In genomic region chr11:44680982-44681597, GRCh38 we compare ENCODE assay signal across 1 cellular context.
TF ChIP-seq lines count a peak whose summit lies in the region.

No MANE protein-coding gene starts in this region.

TF ChIP-seq in HepG2, 621 proteins besides CTCF, POLR2A, EP300 and RAD21 (continued from another document):
- TF ChIP-seq, protein P1, sequence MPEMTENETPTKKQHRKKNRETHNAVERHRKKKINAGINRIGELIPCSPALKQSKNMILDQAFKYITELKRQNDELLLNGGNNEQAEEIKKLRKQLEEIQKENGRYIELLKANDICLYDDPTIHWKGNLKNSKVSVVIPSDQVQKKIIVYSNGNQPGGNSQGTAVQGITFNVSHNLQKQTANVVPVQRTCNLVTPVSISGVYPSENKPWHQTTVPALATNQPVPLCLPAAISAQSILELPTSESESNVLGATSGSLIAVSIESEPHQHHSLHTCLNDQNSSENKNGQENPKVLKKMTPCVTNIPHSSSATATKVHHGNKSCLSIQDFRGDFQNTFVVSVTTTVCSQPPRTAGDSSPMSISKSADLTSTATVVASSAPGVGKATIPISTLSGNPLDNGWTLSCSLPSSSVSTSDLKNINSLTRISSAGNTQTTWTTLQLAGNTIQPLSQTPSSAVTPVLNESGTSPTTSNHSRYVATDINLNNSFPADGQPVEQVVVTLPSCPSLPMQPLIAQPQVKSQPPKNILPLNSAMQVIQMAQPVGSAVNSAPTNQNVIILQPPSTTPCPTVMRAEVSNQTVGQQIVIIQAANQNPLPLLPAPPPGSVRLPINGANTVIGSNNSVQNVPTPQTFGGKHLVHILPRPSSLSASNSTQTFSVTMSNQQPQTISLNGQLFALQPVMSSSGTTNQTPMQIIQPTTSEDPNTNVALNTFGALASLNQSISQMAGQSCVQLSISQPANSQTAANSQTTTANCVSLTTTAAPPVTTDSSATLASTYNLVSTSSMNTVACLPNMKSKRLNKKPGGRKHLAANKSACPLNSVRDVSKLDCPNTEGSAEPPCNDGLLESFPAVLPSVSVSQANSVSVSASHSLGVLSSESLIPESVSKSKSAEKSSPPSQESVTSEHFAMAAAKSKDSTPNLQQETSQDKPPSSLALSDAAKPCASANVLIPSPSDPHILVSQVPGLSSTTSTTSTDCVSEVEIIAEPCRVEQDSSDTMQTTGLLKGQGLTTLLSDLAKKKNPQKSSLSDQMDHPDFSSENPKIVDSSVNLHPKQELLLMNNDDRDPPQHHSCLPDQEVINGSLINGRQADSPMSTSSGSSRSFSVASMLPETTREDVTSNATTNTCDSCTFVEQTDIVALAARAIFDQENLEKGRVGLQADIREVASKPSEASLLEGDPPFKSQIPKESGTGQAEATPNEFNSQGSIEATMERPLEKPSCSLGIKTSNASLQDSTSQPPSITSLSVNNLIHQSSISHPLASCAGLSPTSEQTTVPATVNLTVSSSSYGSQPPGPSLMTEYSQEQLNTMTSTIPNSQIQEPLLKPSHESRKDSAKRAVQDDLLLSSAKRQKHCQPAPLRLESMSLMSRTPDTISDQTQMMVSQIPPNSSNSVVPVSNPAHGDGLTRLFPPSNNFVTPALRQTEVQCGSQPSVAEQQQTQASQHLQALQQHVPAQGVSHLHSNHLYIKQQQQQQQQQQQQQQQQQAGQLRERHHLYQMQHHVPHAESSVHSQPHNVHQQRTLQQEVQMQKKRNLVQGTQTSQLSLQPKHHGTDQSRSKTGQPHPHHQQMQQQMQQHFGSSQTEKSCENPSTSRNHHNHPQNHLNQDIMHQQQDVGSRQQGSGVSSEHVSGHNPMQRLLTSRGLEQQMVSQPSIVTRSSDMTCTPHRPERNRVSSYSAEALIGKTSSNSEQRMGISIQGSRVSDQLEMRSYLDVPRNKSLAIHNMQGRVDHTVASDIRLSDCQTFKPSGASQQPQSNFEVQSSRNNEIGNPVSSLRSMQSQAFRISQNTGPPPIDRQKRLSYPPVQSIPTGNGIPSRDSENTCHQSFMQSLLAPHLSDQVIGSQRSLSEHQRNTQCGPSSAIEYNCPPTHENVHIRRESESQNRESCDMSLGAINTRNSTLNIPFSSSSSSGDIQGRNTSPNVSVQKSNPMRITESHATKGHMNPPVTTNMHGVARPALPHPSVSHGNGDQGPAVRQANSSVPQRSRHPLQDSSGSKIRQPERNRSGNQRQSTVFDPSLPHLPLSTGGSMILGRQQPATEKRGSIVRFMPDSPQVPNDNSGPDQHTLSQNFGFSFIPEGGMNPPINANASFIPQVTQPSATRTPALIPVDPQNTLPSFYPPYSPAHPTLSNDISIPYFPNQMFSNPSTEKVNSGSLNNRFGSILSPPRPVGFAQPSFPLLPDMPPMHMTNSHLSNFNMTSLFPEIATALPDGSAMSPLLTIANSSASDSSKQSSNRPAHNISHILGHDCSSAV (CRISPR knock-in tag; IDR thresholded peaks at IDR 0.05; ENCODE audit: borderline replicate concordance) = no peak
- TF ChIP-seq ZMYM3 (CRISPR knock-in tag; IDR thresholded peaks at IDR 0.05) (no peak), FLYWCH1 (CRISPR knock-in tag; IDR thresholded peaks at IDR 0.05) (no peak)
TF ChIP-seq in HepG2: peak in this region for 0.
